Comparison of ENCODE assay signal across 13 cellular contexts in the genomic region with DNA sequence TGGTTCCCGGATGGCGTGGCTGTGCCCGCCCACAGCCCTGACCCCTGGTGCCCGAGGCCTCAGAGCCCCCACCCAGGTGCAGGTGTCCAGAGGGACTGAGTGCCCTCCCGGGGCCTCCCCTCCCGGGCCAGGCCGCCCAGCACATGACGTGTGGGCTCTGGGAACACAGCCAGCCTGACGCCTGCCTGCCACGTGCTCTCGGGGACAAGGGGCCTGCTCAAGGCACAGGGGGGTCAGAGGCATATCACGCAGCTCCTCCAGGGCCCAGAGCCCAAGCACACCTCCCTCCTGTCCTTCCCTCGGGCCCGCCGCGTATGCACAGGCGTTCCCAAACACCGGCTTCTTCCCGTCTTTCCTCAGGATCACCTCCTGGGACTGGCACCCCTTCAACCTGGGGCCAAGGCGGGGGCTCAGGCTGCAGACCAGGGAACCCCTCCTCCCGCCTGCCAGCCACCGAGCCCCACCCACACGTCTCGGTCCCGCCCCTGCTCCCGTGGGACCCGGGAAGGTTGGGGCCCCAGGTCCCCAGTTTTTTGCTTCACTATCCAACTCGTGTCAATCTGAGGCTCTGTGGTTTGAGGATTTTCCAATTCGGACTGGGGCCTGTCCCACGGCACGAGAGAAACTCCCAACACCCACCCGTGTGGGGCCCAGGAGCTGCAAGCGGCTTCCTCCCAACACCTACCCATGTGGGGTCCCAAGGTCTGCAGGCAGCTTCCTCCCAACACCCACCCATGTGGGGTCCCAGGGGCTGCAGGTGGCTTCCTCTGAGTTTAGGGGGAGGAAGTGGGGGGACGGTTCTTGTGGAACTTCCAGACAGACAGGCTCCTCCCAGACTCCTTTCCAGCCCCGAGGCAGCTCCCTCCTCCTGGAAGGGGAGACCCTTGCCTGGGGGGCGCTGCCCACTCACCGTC. TPM values are rescaled to one million over a fixed set of nuclear protein-coding genes. Genes with fewer than 3 reads are reported as not detected.
DNase-seq lines count a peak whose midpoint lies in the region; ATAC-seq and TF ChIP-seq lines count a peak whose summit lies in the region.
"Had no signal": no experiment of that assay in that cellular context is flagged by ENCODE, and none has a peak within 500 bp of the region (broad histone marks: within the 10 kb centered on the region; RNA-seq: fewer than 3 reads in every experiment).

No MANE protein-coding gene starts in this region.

- POLR2A ChIA-PET in RWPE1 (lab: Yijun Ruan, JAX; ENCODE audit: low non-redundant PET): interaction anchor here (1.0 kb wide), 1 partner anchor 13 kb away, joined by 4 read pairs; no protein-coding TSS in a partner anchor

- no peaks in the 10 kb centered on the region for H3K27me3 Mint-ChIP-seq in activated naive CD4-positive, alpha-beta T cell treated with anti-CD3 and anti-CD28 coated beads, Interleukin-2, amount 50 U/mL, for 24 hours
- no peaks in the 10 kb centered on the region for H3K27me3 Mint-ChIP-seq in activated T-helper 17 cell treated with anti-CD3 and anti-CD28 coated beads, Interleukin-2, amount 50 U/mL, for 72 hours

- no peak overlapping the region for H3K27ac ChIP-seq in thymus (ENCODE audit: low read depth)
- no peak overlapping the region for H3K27ac ChIP-seq in vagina
- no peak overlapping the region for H3K27ac ChIP-seq in RWPE1
- H3K27ac ChIP-seq: tibial artery had no signal

- no peaks in the 10 kb centered on the region for H3K36me3 ChIP-seq in thymus (ENCODE audit: control insufficient read depth, insufficient read depth)
- no peaks in the 10 kb centered on the region for H3K36me3 ChIP-seq in vagina
- H3K36me3 ChIP-seq: tibial artery had no signal

- peak overlapping the region; percentile 66 for H3K4me3 Mint-ChIP-seq in activated naive CD4-positive, alpha-beta T cell treated with anti-CD3 and anti-CD28 coated beads, Interleukin-2, amount 50 U/mL, for 24 hours
- H3K4me3 Mint-ChIP-seq in activated T-helper 17 cell treated with anti-CD3 and anti-CD28 coated beads, Interleukin-2, amount 50 U/mL, for 72 hours: peak overlapping the region; percentile 61

- TF ChIP-seq POLR2A in vagina (IDR thresholded peaks at IDR 0.05): no peak

- H3K4me1 ChIP-seq in thymus (ENCODE audit: control insufficient read depth, insufficient read depth, low read length) (peaks cover 8% of the 10 kb centered on the region), vagina (peaks cover 33% of the 10 kb centered on the region)

- intact Hi-C loops in left colon (cut with DNase I, micrococcal nuclease): no loop called here
- intact Hi-C loops in vagina (cut with DNase I): no loop called here

- H3K36me3 Mint-ChIP-seq in activated naive CD4-positive, alpha-beta T cell treated with anti-CD3 and anti-CD28 coated beads, Interleukin-2, amount 50 U/mL, for 24 hours: no peaks in the 10 kb centered on the region
- H3K36me3 Mint-ChIP-seq in activated T-helper 17 cell treated with anti-CD3 and anti-CD28 coated beads, Interleukin-2, amount 50 U/mL, for 72 hours (ENCODE audit: low read depth): no peaks in the 10 kb centered on the region

- WGBS in thymus: 30% methylated on average over 37 of the region's 37 CpGs

- H3K9me3 ChIP-seq in thymus (ENCODE audit: control insufficient read depth) (no peaks in the 10 kb centered on the region), vagina (no peaks in the 10 kb centered on the region)
- H3K9me3 ChIP-seq: tibial artery had no signal

- peak; percentile 23 for ATAC-seq in activated T-helper 17 cell treated with anti-CD3 and anti-CD28 coated beads, Interleukin-2, amount 50 U/mL, for 72 hours (replicated peaks)
- peak; percentile 25 for ATAC-seq in left colon
- no peak for ATAC-seq in GM19463 (IDR thresholded peaks at IDR 0.05; ENCODE audit: unreplicated experiment)

- no peak overlapping the region for H3K27ac Mint-ChIP-seq in activated naive CD4-positive, alpha-beta T cell treated with anti-CD3 and anti-CD28 coated beads, Interleukin-2, amount 50 U/mL, for 24 hours
- H3K27ac Mint-ChIP-seq in activated T-helper 17 cell treated with anti-CD3 and anti-CD28 coated beads, Interleukin-2, amount 50 U/mL, for 72 hours: no peak overlapping the region

- peaks cover 3% of the 10 kb centered on the region for H3K27me3 ChIP-seq in thymus (ENCODE audit: control insufficient read depth, insufficient read depth)
- H3K27me3 ChIP-seq in vagina: peaks cover 3% of the 10 kb centered on the region

- H3K4me1 Mint-ChIP-seq in activated naive CD4-positive, alpha-beta T cell treated with anti-CD3 and anti-CD28 coated beads, Interleukin-2, amount 50 U/mL, for 24 hours: peaks cover 6% of the 10 kb centered on the region
- no peaks in the 10 kb centered on the region for H3K4me1 Mint-ChIP-seq in activated T-helper 17 cell treated with anti-CD3 and anti-CD28 coated beads, Interleukin-2, amount 50 U/mL, for 72 hours

- TF ChIP-seq CTCF in vagina (IDR thresholded peaks at IDR 0.05) (no peak), RWPE1 (conservative IDR thresholded peaks at IDR 0.05; ENCODE audit: low read depth) (no peak)

- CTCF ChIA-PET in RWPE1 (lab: Yijun Ruan, JAX): interaction anchor here (0.8 kb wide), 1 partner anchor 253 kb away, joined by 3 read pairs; no protein-coding TSS in a partner anchor

- no peaks in the 10 kb centered on the region for H3K9me3 Mint-ChIP-seq in activated naive CD4-positive, alpha-beta T cell treated with anti-CD3 and anti-CD28 coated beads, Interleukin-2, amount 50 U/mL, for 24 hours
- no peaks in the 10 kb centered on the region for H3K9me3 Mint-ChIP-seq in activated T-helper 17 cell treated with anti-CD3 and anti-CD28 coated beads, Interleukin-2, amount 50 U/mL, for 72 hours

- DNase-seq in activated naive CD4-positive, alpha-beta T cell treated with anti-CD3 and anti-CD28 coated beads, Interleukin-2, amount 50 U/mL, for 16 hours: no peak
- DNase-seq in left colon (no peak), vagina (ENCODE audit: extremely low spot score in 2 of 2) (no peak), RWPE1 (ENCODE audit: low spot score) (no peak)
- DNase-seq: effector CD4-positive, alpha-beta T cell; NCI-H1930; tibial artery had no signal

- H3K4me3 ChIP-seq in thymus (ENCODE audit: low read length): peak overlapping the region; percentile 14
- H3K4me3 ChIP-seq in vagina: peak overlapping the region in 1 of 2 donors; percentile 3
- H3K4me3 ChIP-seq: tibial artery had no signal

RNA-seq across cellular contexts. Expression of a gene that starts 1.5 kb away (rescaled TPM):
- total RNA-seq in activated T-helper 17 cell treated with anti-CD3 and anti-CD28 coated beads, Interleukin-2, amount 50 U/mL, for 72 hours: 1 to 10 TPM; 1.0 to 1.8 TPM
- 1 to 10 TPM; 1.2 to 2.4 TPM for total RNA-seq in left colon
- polyA plus RNA-seq in thymus: 12.5 TPM
- 8.3 TPM for total RNA-seq in vagina
- total RNA-seq: HT-29 had no signal
- polyA plus RNA-seq: BJ had no signal

RNA-seq across cellular contexts. Expression of a gene that starts 7.1 kb away (rescaled TPM):
- not detected for total RNA-seq in activated T-helper 17 cell treated with anti-CD3 and anti-CD28 coated beads, Interleukin-2, amount 50 U/mL, for 72 hours
- 1 to 10 TPM; 1.0 to 3.6 TPM for total RNA-seq in left colon
- 7.1 TPM for polyA plus RNA-seq in thymus
- 17.9 TPM for total RNA-seq in vagina
- total RNA-seq: HT-29 had no signal
- polyA plus RNA-seq: BJ had no signal

RNA-seq across cellular contexts. Expression of a gene that starts 16.8 kb away (rescaled TPM):
- not detected for total RNA-seq in activated T-helper 17 cell treated with anti-CD3 and anti-CD28 coated beads, Interleukin-2, amount 50 U/mL, for 72 hours
- total RNA-seq in left colon (under 1 TPM in 1 of 2 donors, not detected in 1; 0.36 TPM), vagina (not detected)
- 0.02 TPM for polyA plus RNA-seq in thymus
- total RNA-seq: HT-29 had no signal
- polyA plus RNA-seq: BJ had no signal

RNA-seq across cellular contexts. Expression of a gene that starts 23.1 kb away (rescaled TPM):
- total RNA-seq in activated T-helper 17 cell treated with anti-CD3 and anti-CD28 coated beads, Interleukin-2, amount 50 U/mL, for 72 hours: not detected
- total RNA-seq in left colon (10 to 100 TPM in 1 of 2 donors, 1 to 10 TPM in 1; 8.0 to 15.9 TPM), vagina (not detected)
- polyA plus RNA-seq in thymus: 0.43 TPM
- total RNA-seq: HT-29 had no signal
- polyA plus RNA-seq: BJ had no signal

RNA-seq across cellular contexts. Expression of a gene that starts 28.9 kb away (rescaled TPM):
- total RNA-seq in activated T-helper 17 cell treated with anti-CD3 and anti-CD28 coated beads, Interleukin-2, amount 50 U/mL, for 72 hours: not detected
- 1 to 10 TPM; 1.3 to 2.1 TPM for total RNA-seq in left colon
- polyA plus RNA-seq in thymus: 6.8 TPM
- total RNA-seq in vagina: 11.5 TPM
- total RNA-seq: HT-29 had no signal
